31 cellular contexts compared by ENCODE assay signal in genomic region chr14:79734151-79734550, GRCh38.
"Had no signal": no experiment of that assay in that cellular context is flagged by ENCODE, and none has a peak within 500 bp of the region (broad histone marks: within the 10 kb centered on the region; RNA-seq: fewer than 3 reads in every experiment).

No MANE protein-coding gene starts in this region.

- H3K27ac Mint-ChIP-seq: activated B cell treated with CpG ODN at 0.5 μM for 24 hours; activated CD8-positive, alpha-beta T cell treated with anti-CD3 and anti-CD28 coated beads for 36 hours; activated naive CD8-positive, alpha-beta T cell; activated T-helper 17 cell treated with anti-CD3 and anti-CD28 coated beads, Interleukin-2, amount 50 U/mL, for 72 hours; effector memory CD8-positive, alpha-beta T cell; T-helper 2 cell treated with Interferon-gamma antibody and Interleukin-4, amounts not matched to agents 5 μg/mL and 100 μg/mL, for 36 hours had no signal

- H3K36me3 Mint-ChIP-seq: activated naive CD8-positive, alpha-beta T cell had no signal

- H3K27me3 Mint-ChIP-seq: activated B cell treated with CpG ODN at 0.5 μM for 24 hours; activated CD8-positive, alpha-beta T cell treated with anti-CD3 and anti-CD28 coated beads for 36 hours; activated T-helper 17 cell treated with anti-CD3 and anti-CD28 coated beads, Interleukin-2, amount 50 U/mL, for 72 hours; central memory CD8-positive, alpha-beta T cell; effector memory CD8-positive, alpha-beta T cell had no signal

- H3K36me3 ChIP-seq: brain microvascular endothelial cell, esophagus muscularis mucosa, gastrocnemius medialis, heart right ventricle, WERI-Rb-1 had no signal

- H2AFZ ChIP-seq: hepatocyte had no signal

- H3K4me1 ChIP-seq: foreskin keratinocyte, gastrocnemius medialis, heart right ventricle had no signal

- H3K4me1 Mint-ChIP-seq: activated B cell treated with CpG ODN at 0.5 μM for 24 hours; activated T-helper 17 cell treated with anti-CD3 and anti-CD28 coated beads, Interleukin-2, amount 50 U/mL, for 72 hours; central memory CD8-positive, alpha-beta T cell had no signal

- H3K9me3 ChIP-seq: gastrocnemius medialis had no signal

- DNase-seq: activated B cell treated with CpG ODN at 0.5 μM for 24 hours; activated CD4-positive, alpha-beta T cell treated with anti-CD3 and anti-CD28 coated beads for 48 hours; activated CD4-positive, alpha-beta T cell treated with anti-CD3 and anti-CD28 coated beads, Interleukin-2, amount 50 U/mL, for 1 hour; activated CD4-positive, alpha-beta T cell treated with anti-CD3 and anti-CD28 coated beads, Interleukin-2, amount 50 U/mL, for 48 hours; activated CD8-positive, alpha-beta memory T cell treated with anti-CD3 and anti-CD28 coated beads for 24 hours; activated CD8-positive, alpha-beta T cell treated with anti-CD3 and anti-CD28 coated beads for 36 hours; activated effector memory CD4-positive, alpha-beta T cell treated with Interleukin-2 at 50 U/mL for 16 hours; activated gamma-delta T cell treated with Interleukin-2 at 50 U/mL for 16 hours; activated naive CD4-positive, alpha-beta T cell treated with anti-CD3 and anti-CD28 coated beads, Interleukin-2, amount 50 U/mL, for 16 hours; activated naive CD4-positive, alpha-beta T cell treated with Interleukin-2 at 50 U/mL for 16 hours; activated T-cell treated with anti-CD3 and anti-CD28 coated beads, Interleukin-2, amount 50 U/mL, for 4 hours; amniotic stem cell; anterior cingulate cortex; brain microvascular endothelial cell; cortex of kidney; dermis blood vessel endothelial cell; effector CD4-positive, alpha-beta T cell; effector memory CD8-positive, alpha-beta T cell; erythroblast; foreskin keratinocyte; gastrocnemius medialis; heart right ventricle; T1000; WERI-Rb-1 had no signal

- H3K4me2 ChIP-seq: hepatocyte had no signal

- H3K27me3 ChIP-seq: brain microvascular endothelial cell, esophagus muscularis mucosa, foreskin keratinocyte, gastrocnemius medialis, hepatocyte had no signal

- H3K4me3 ChIP-seq: esophagus muscularis mucosa, gastrocnemius medialis, heart right ventricle, hepatocyte had no signal

- H3K4me3 Mint-ChIP-seq: activated B cell treated with CpG ODN at 0.5 μM for 24 hours; activated CD8-positive, alpha-beta T cell treated with anti-CD3 and anti-CD28 coated beads for 36 hours; activated naive CD8-positive, alpha-beta T cell; activated T-cell treated with anti-CD3 and anti-CD28 coated beads, Interleukin-2, amount 50 U/mL, for 4 hours; activated T-helper 17 cell treated with anti-CD3 and anti-CD28 coated beads, Interleukin-2, amount 50 U/mL, for 72 hours; central memory CD8-positive, alpha-beta T cell; effector memory CD8-positive, alpha-beta T cell; T-helper 2 cell treated with Interferon-gamma antibody and Interleukin-4, amounts not matched to agents 5 μg/mL and 100 μg/mL, for 36 hours had no signal

- H3K79me2 ChIP-seq: hepatocyte had no signal

- H3K27ac ChIP-seq: brain microvascular endothelial cell, esophagus muscularis mucosa, foreskin keratinocyte, gastrocnemius medialis, heart right ventricle, hepatocyte, WERI-Rb-1 had no signal

- ATAC-seq: activated CD4-positive, CD25-positive, alpha-beta regulatory T cell treated with anti-CD3 and anti-CD28 coated beads, Interleukin-2, amount 50 U/mL, for 24 hours; activated CD8-positive, alpha-beta T cell treated with anti-CD3 and anti-CD28 coated beads for 36 hours; activated T-cell treated with anti-CD3 and anti-CD28 coated beads, Interleukin-2, amount 50 U/mL, for 4 hours; activated T-helper 17 cell treated with anti-CD3 and anti-CD28 coated beads, Interleukin-2, amount 50 U/mL, for 72 hours; effector memory CD8-positive, alpha-beta T cell; foreskin keratinocyte; gastrocnemius medialis; heart right ventricle had no signal
